Comparison of ENCODE assay signal across 20 cellular contexts in genomic region chr17:37825851-37826250, GRCh38.
DNase-seq lines count a peak whose midpoint lies in the region; ATAC-seq, FAIRE-seq and TF ChIP-seq lines count a peak whose summit lies in the region.
"Had no signal": no experiment of that assay in that cellular context is flagged by ENCODE, and none has a peak within 500 bp of the region (broad histone marks: within the 10 kb centered on the region; RNA-seq: fewer than 3 reads in every experiment).

No MANE protein-coding gene starts in this region.

- TF ChIP-seq POLR2A in A549 (IDR thresholded peaks at IDR 0.05; ENCODE audit: low read length): no peak

- H2BK12ac ChIP-seq in mesenchymal stem cell (ENCODE audit: low read length in 2 of 2): peak overlapping the region; percentile 92 to 93

- peak overlapping the region; percentile 100 for H2AK5ac ChIP-seq in mesenchymal stem cell (ENCODE audit: low read length, severe bottlenecking)

- peak overlapping the region; percentile 71 to 80 for H3K18ac ChIP-seq in mesenchymal stem cell (ENCODE audit: low read depth in 1 of 2, low read length in 2 of 2)

- no peak for TF ChIP-seq RAD21 in A549 (conservative IDR thresholded peaks at IDR 0.05 in 1 of 2, IDR thresholded peaks at IDR 0.05 in 1 of 2)

- H3K27ac Mint-ChIP-seq in activated CD8-positive, alpha-beta T cell treated with anti-CD3 and anti-CD28 coated beads, Interleukin-2, amount 10 ng/mL, durations not matched to agents 7 days and 5 days: no peak overlapping the region
- no peak overlapping the region for H3K27ac Mint-ChIP-seq in activated naive CD8-positive, alpha-beta T cell treated with anti-CD3 and anti-CD28 coated beads, Interleukin-2, amount 50 U/mL, for 24 hours
- H3K27ac Mint-ChIP-seq: CD4-positive, CD25-positive, alpha-beta regulatory T cell had no signal

- H3K4me1 Mint-ChIP-seq in activated CD8-positive, alpha-beta T cell treated with anti-CD3 and anti-CD28 coated beads, Interleukin-2, amount 10 ng/mL, durations not matched to agents 7 days and 5 days (ENCODE audit: low read depth): peaks cover 12% of the 10 kb centered on the region
- peaks cover 29% of the 10 kb centered on the region for H3K4me1 Mint-ChIP-seq in activated naive CD8-positive, alpha-beta T cell treated with anti-CD3 and anti-CD28 coated beads, Interleukin-2, amount 50 U/mL, for 24 hours

- H3K36me3 Mint-ChIP-seq in activated CD8-positive, alpha-beta T cell treated with anti-CD3 and anti-CD28 coated beads, Interleukin-2, amount 10 ng/mL, durations not matched to agents 7 days and 5 days (ENCODE audit: low read depth): no peaks in the 10 kb centered on the region
- no peaks in the 10 kb centered on the region for H3K36me3 Mint-ChIP-seq in activated naive CD8-positive, alpha-beta T cell treated with anti-CD3 and anti-CD28 coated beads, Interleukin-2, amount 50 U/mL, for 24 hours (ENCODE audit: low read depth)
- H3K36me3 Mint-ChIP-seq: CD4-positive, CD25-positive, alpha-beta regulatory T cell had no signal

- H3K9me2 ChIP-seq in SU-DHL-6 (replicated peaks; ENCODE audit: insufficient read depth, low read length): no peaks in the 10 kb centered on the region

- FAIRE-seq in A549 (lab: Jason Lieb, UNC): no peak
- FAIRE-seq: HTR-8/SVneo had no signal

- H2BK5ac ChIP-seq in mesenchymal stem cell (ENCODE audit: low read depth, low read length, poor library complexity, severe bottlenecking): peak overlapping the region; percentile 96

- no peak overlapping the region for H3K4me3 Mint-ChIP-seq in activated CD8-positive, alpha-beta T cell treated with anti-CD3 and anti-CD28 coated beads, Interleukin-2, amount 10 ng/mL, durations not matched to agents 7 days and 5 days
- H3K4me3 Mint-ChIP-seq in activated naive CD8-positive, alpha-beta T cell treated with anti-CD3 and anti-CD28 coated beads, Interleukin-2, amount 50 U/mL, for 24 hours: no peak overlapping the region
- H3K4me3 Mint-ChIP-seq: CD4-positive, CD25-positive, alpha-beta regulatory T cell had no signal

- H3K4me2 ChIP-seq in A549 (no peak overlapping the region), SU-DHL-6 (ENCODE audit: low read depth, low read length, poor library complexity, severe bottlenecking) (peak overlapping the region; percentile 11), mesenchymal stem cell (ENCODE audit: low read length, poor library complexity, severe bottlenecking) (no peak overlapping the region)

- H3F3A ChIP-seq in SU-DHL-6 (ENCODE audit: insufficient read depth): peaks cover 19% of the 10 kb centered on the region

- H3K23ac ChIP-seq in mesenchymal stem cell (ENCODE audit: low read length in 2 of 2): no peak overlapping the region

- TF ChIP-seq CTCF in A549 (IDR thresholded peaks at IDR 0.05): no peak
- TF ChIP-seq CTCF in HL-60 (IDR thresholded peaks at IDR 0.05; ENCODE audit: insufficient read depth, low read length): no peak
- no peak for TF ChIP-seq CTCF in SU-DHL-6 (IDR thresholded peaks at IDR 0.05; ENCODE audit: insufficient read depth, low read length, poor library complexity, severe bottlenecking)

- peak overlapping the region; percentile 34 for H4K91ac ChIP-seq in mesenchymal stem cell (ENCODE audit: low read length)

- no peak overlapping the region for H3K14ac ChIP-seq in mesenchymal stem cell (ENCODE audit: low read length in 2 of 2)

- H2AFZ ChIP-seq in SU-DHL-6 (ENCODE audit: low read depth, low read length, severe bottlenecking) (no peak overlapping the region), mesenchymal stem cell (ENCODE audit: low read depth, low read length) (no peak overlapping the region)

- no peaks in the 10 kb centered on the region for H3K36me3 ChIP-seq in SU-DHL-6 (ENCODE audit: low read length)
- H3K36me3 ChIP-seq in mesenchymal stem cell (ENCODE audit: control insufficient read depth in 1 of 2, insufficient read depth in 2 of 2, low read depth in 1 of 2, low read length in 2 of 2): no peaks in the 10 kb centered on the region
- H3K36me3 ChIP-seq: HAP-1, Peyer's patch had no signal

- no peak overlapping the region for H2BK120ac ChIP-seq in mesenchymal stem cell (ENCODE audit: low read depth, low read length)

- H3K4me3 ChIP-seq in A549 (no peak overlapping the region), HL-60 (replicated peaks; ENCODE audit: insufficient read depth, low read length) (no peak overlapping the region), SU-DHL-6 (ENCODE audit: insufficient read depth, low read length, poor library complexity, severe bottlenecking) (no peak overlapping the region), mesenchymal stem cell (ENCODE audit: insufficient read depth in 1 of 2, low read depth in 1 of 2, low read length in 2 of 2) (no peak overlapping the region)
- H3K4me3 ChIP-seq: HAP-1, Peyer's patch had no signal

- H3K27me3 ChIP-seq in HL-60 (ENCODE audit: insufficient read depth, poor library complexity, severe bottlenecking): no peaks in the 10 kb centered on the region
- H3K27me3 ChIP-seq in SU-DHL-6 (ENCODE audit: low read length): no peaks in the 10 kb centered on the region
- H3K27me3 ChIP-seq in mesenchymal stem cell (ENCODE audit: control insufficient read depth in 1 of 2, insufficient read depth in 1 of 2, low read length in 2 of 2): peaks cover 0 to 31% of the 10 kb centered on the region in 2 experiments
- H3K27me3 ChIP-seq: Peyer's patch had no signal

- H2BK15ac ChIP-seq in mesenchymal stem cell (ENCODE audit: low read depth, poor library complexity, severe bottlenecking): no peak overlapping the region

- no peaks in the 10 kb centered on the region for H3K79me1 ChIP-seq in mesenchymal stem cell (replicated peaks; ENCODE audit: low read length, poor library complexity, severe bottlenecking)

- no peaks in the 10 kb centered on the region for H3K79me2 ChIP-seq in SU-DHL-6 (ENCODE audit: insufficient read depth, low read length)

- peak overlapping the region; percentile 9 to 62 for H3K4ac ChIP-seq in mesenchymal stem cell (ENCODE audit: low read depth in 1 of 2, low read length in 2 of 2)

- H3K27ac ChIP-seq in A549: peak overlapping the region; percentile 7 to 87; a peak in 5 of 6 replicates
- H3K27ac ChIP-seq in HL-60 (replicated peaks): peak overlapping the region; percentile 74
- peak overlapping the region; percentile 77 for H3K27ac ChIP-seq in SU-DHL-6 (ENCODE audit: low read depth, low read length)
- H3K27ac ChIP-seq in mesenchymal stem cell (ENCODE audit: low read length, poor library complexity, severe bottlenecking): peak overlapping the region; percentile 99
- H3K27ac ChIP-seq: Peyer's patch had no signal

- CTCF ChIA-PET in A549 (lab: Yijun Ruan, JAX): interaction anchor here (1.0 to 3.8 kb wide), 9 partner anchors 9 to 454 kb away, joined by 3 to 29 read pairs (median 5); partner anchors contain the start of gene HNF1B
- CTCF ChIA-PET in activated CD8-positive, alpha-beta T cell treated with anti-CD3 and anti-CD28 coated beads, Interleukin-2, amount 10 ng/mL, durations not matched to agents 7 days and 5 days (lab: Charles Lee): no interaction called here

- TF ChIP-seq EP300 in A549 (IDR thresholded peaks at IDR 0.05): no peak

- H3K9ac ChIP-seq in SU-DHL-6 (ENCODE audit: low read length): no peak overlapping the region
- no peak overlapping the region for H3K9ac ChIP-seq in mesenchymal stem cell (ENCODE audit: low read length)

- ATAC-seq in A549: no peak
- ATAC-seq in activated CD8-positive, alpha-beta T cell treated with anti-CD3 and anti-CD28 coated beads, Interleukin-2, amount 10 ng/mL, durations not matched to agents 7 days and 5 days: no peak
- ATAC-seq in activated naive CD8-positive, alpha-beta T cell treated with anti-CD3 and anti-CD28 coated beads, Interleukin-2, amount 50 U/mL, for 24 hours: no peak

- POLR2A ChIA-PET in A549 (lab: Yijun Ruan, JAX): interaction anchor here (0.6 kb wide), 1 partner anchor 1759 kb away, joined by 5 read pairs; no protein-coding TSS in a partner anchor
- POLR2A ChIA-PET in activated CD8-positive, alpha-beta T cell treated with anti-CD3 and anti-CD28 coated beads, Interleukin-2, amount 10 ng/mL, durations not matched to agents 7 days and 5 days (lab: Charles Lee): no interaction called here

- peaks cover 44% of the 10 kb centered on the region for H3K4me1 ChIP-seq in A549
- peaks cover 25% of the 10 kb centered on the region for H3K4me1 ChIP-seq in mesenchymal stem cell (ENCODE audit: control insufficient read depth, insufficient read depth, low read depth, low read length)
- H3K4me1 ChIP-seq: HAP-1, Peyer's patch had no signal

- no peak for DNase-seq in A549 (ENCODE audit: low read depth in 1 of 2, low spot score in 1 of 2)
- DNase-seq in HL-60 (ENCODE audit: low read depth in 1 of 2, low spot score in 1 of 2): no peak
- DNase-seq in mesenchymal stem cell: no peak
- DNase-seq in activated CD8-positive, alpha-beta T cell treated with anti-CD3 and anti-CD28 coated beads, Interleukin-2, amount 10 ng/mL, durations not matched to agents 7 days and 5 days: no peak
- no peak for DNase-seq in cortex of kidney (lab: John Stamatoyannopoulos, UW)
- no peak for DNase-seq in RKO (ENCODE audit: low spot score)
- no peak for DNase-seq in activated naive CD8-positive, alpha-beta T cell treated with anti-CD3 and anti-CD28 coated beads, Interleukin-2, amount 50 U/mL, for 24 hours
- DNase-seq: 8988T; Calu3; CD4-positive, CD25-positive, alpha-beta regulatory T cell; DMS53; NCI-H1417 treated with DMSO at 0.1 percent for 48 hours; NCI-H2081; NCI-H510A treated with DMSO at 0.1 percent for 48 hours; SHP77 treated with DMSO at 0.1 percent for 48 hours; T-helper 2 cell had no signal

- no peaks in the 10 kb centered on the region for H4K20me1 ChIP-seq in SU-DHL-6 (ENCODE audit: low read depth, low read length)

- H3K9me3 ChIP-seq in A549: no peaks in the 10 kb centered on the region
- H3K9me3 ChIP-seq in SU-DHL-6 (ENCODE audit: insufficient read depth, low read length): no peaks in the 10 kb centered on the region
- H3K9me3 ChIP-seq in mesenchymal stem cell (ENCODE audit: control insufficient read depth, low read length): no peaks in the 10 kb centered on the region
- H3K9me3 ChIP-seq: HAP-1, Peyer's patch had no signal

- H3K27me3 Mint-ChIP-seq in activated CD8-positive, alpha-beta T cell treated with anti-CD3 and anti-CD28 coated beads, Interleukin-2, amount 10 ng/mL, durations not matched to agents 7 days and 5 days (ENCODE audit: low read depth): peaks cover 19% of the 10 kb centered on the region
- H3K27me3 Mint-ChIP-seq in activated naive CD8-positive, alpha-beta T cell treated with anti-CD3 and anti-CD28 coated beads, Interleukin-2, amount 50 U/mL, for 24 hours: peaks cover 5% of the 10 kb centered on the region

- H3K9me3 Mint-ChIP-seq in activated CD8-positive, alpha-beta T cell treated with anti-CD3 and anti-CD28 coated beads, Interleukin-2, amount 10 ng/mL, durations not matched to agents 7 days and 5 days (ENCODE audit: insufficient read depth): no peaks in the 10 kb centered on the region
- no peaks in the 10 kb centered on the region for H3K9me3 Mint-ChIP-seq in activated naive CD8-positive, alpha-beta T cell treated with anti-CD3 and anti-CD28 coated beads, Interleukin-2, amount 50 U/mL, for 24 hours

- 91% methylated on average over 2 of the region's 2 CpGs for WGBS in A549 (ENCODE audit: missing lambda C conversion rate)
- WGBS in mesenchymal stem cell: 90% methylated on average over 2 of the region's 2 CpGs

- H4K8ac ChIP-seq in mesenchymal stem cell (ENCODE audit: low read length): peak overlapping the region; percentile 53

TF ChIP-seq in A549, 52 proteins besides CTCF, POLR2A, EP300 and RAD21 (continues in another document):
- TF ChIP-seq RCOR1 (IDR thresholded peaks at IDR 0.05; ENCODE audit: low read depth, low read length): no peak
- no peak for TF ChIP-seq PHF8 (IDR thresholded peaks at IDR 0.05; ENCODE audit: borderline replicate concordance, low read depth)

Comparison
In these comparisons a context has a peak if more than half of its experiments do, and no peak if none do; other contexts are left out.
1. H3K27ac ChIP-seq: peak in every context shown above with its lines; median percentile 99 in mesenchymal stem cell; 77 in SU-DHL-6; 74 in HL-60; 47 in A549.